Comparison of ENCODE assay signal across 1 cellular context in the genomic region with DNA sequence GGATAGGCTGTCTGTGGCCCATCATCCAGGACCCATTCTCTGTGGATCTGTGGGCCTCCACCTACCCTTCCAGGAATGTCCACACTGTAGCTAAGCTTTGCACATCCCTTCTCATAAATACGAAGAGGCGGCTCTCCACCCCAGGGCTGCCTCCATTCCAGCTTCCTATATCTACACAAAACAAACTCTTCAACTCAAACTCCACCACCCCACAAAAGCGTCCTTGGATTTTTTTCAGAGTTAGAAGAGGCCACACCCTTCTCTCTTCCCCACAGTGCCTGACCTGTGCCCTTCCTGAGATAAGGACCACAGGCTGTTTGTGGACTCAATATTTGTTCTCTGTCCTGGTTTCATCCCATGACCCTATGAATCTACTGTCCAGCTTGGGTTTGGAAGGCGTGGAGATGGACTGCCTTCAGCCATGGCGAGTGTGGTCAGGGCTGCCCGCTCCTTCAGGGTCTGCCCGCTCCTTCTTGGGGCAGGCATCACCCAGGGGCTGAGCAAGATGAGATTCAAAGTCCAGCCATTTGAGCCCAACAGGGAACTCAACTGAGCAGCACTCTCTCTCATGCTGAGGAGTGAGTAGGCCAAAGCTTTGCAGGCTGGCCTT.
TF ChIP-seq lines count a peak whose summit lies in the region.

No MANE protein-coding gene starts in this region.

TF ChIP-seq in HepG2, 621 proteins besides CTCF, POLR2A, EP300 and RAD21 (continued from another document and continues in another):
- peak; percentile 67 for TF ChIP-seq ZNF770 (CRISPR knock-in tag; IDR thresholded peaks at IDR 0.05)
- TF ChIP-seq ZNF362 (CRISPR knock-in tag; IDR thresholded peaks at IDR 0.05; ENCODE audit: borderline replicate concordance), result peak; percentile 99
- no peak; the same call in 1 of the 2 replicates for TF ChIP-seq SIX4 (CRISPR knock-in tag; IDR thresholded peaks at IDR 0.05)
- TF ChIP-seq CEBPB (IDR thresholded peaks at IDR 0.05; ENCODE audit: borderline replicate concordance, low read depth, low read length), result no peak
- TF ChIP-seq NR2F6 (IDR thresholded peaks at IDR 0.05), result peak; percentile 97
- TF ChIP-seq NR2F6 (CRISPR knock-in tag; IDR thresholded peaks at IDR 0.05), result peak; percentile 98
- TF ChIP-seq POLR2G (IDR thresholded peaks at IDR 0.05; ENCODE audit: low read depth, low read length), result peak; percentile 72
- TF ChIP-seq ELF4 (CRISPR knock-in tag; IDR thresholded peaks at IDR 0.05; ENCODE audit: borderline replicate concordance), result 0 out of 2 replicates have a peak, but pooled peaks have one; percentile 30
- TF ChIP-seq ZBTB7B (CRISPR knock-in tag; IDR thresholded peaks at IDR 0.05), result peak; percentile 34; the same call in 1 of the 2 replicates
- TF ChIP-seq, protein P1, sequence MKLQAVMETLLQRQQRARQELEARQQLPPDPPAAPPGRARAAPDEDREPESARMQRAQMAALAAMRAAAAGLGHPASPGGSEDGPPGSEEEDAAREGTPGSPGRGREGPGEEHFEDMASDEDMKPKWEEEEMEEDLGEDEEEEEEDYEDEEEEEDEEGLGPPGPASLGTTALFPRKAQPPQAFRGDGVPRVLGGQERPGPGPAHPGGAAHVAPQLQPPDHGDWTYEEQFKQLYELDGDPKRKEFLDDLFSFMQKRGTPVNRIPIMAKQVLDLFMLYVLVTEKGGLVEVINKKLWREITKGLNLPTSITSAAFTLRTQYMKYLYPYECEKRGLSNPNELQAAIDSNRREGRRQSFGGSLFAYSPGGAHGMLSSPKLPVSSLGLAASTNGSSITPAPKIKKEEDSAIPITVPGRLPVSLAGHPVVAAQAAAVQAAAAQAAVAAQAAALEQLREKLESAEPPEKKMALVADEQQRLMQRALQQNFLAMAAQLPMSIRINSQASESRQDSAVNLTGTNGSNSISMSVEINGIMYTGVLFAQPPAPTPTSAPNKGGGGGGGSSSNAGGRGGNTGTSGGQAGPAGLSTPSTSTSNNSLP (IDR thresholded peaks at IDR 0.05; ENCODE audit: low read depth, low read length), result no peak
- peak; percentile 70 for TF ChIP-seq TCF7 (IDR thresholded peaks at IDR 0.05; ENCODE audit: low read depth)
- TF ChIP-seq, protein P2, sequence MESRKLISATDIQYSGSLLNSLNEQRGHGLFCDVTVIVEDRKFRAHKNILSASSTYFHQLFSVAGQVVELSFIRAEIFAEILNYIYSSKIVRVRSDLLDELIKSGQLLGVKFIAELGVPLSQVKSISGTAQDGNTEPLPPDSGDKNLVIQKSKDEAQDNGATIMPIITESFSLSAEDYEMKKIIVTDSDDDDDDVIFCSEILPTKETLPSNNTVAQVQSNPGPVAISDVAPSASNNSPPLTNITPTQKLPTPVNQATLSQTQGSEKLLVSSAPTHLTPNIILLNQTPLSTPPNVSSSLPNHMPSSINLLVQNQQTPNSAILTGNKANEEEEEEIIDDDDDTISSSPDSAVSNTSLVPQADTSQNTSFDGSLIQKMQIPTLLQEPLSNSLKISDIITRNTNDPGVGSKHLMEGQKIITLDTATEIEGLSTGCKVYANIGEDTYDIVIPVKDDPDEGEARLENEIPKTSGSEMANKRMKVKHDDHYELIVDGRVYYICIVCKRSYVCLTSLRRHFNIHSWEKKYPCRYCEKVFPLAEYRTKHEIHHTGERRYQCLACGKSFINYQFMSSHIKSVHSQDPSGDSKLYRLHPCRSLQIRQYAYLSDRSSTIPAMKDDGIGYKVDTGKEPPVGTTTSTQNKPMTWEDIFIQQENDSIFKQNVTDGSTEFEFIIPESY (CRISPR knock-in tag; IDR thresholded peaks at IDR 0.05), result peak; percentile 44; the same call in 1 of the 2 replicates
- TF ChIP-seq RERE (CRISPR knock-in tag; IDR thresholded peaks at IDR 0.05; ENCODE audit: low read depth), result peak; percentile 51; the same call in 1 of the 2 replicates
- TF ChIP-seq SIX1 (CRISPR knock-in tag; IDR thresholded peaks at IDR 0.05; ENCODE audit: borderline replicate concordance), result peak; percentile 63; the same call in 1 of the 2 replicates
- TF ChIP-seq ZNF564 (CRISPR knock-in tag; IDR thresholded peaks at IDR 0.05), result peak; percentile 51; the same call in 1 of the 2 replicates
- TF ChIP-seq MIXL1 (CRISPR knock-in tag; IDR thresholded peaks at IDR 0.05), result peak; percentile 34; the same call in 1 of the 2 replicates
- TF ChIP-seq, protein P3, sequence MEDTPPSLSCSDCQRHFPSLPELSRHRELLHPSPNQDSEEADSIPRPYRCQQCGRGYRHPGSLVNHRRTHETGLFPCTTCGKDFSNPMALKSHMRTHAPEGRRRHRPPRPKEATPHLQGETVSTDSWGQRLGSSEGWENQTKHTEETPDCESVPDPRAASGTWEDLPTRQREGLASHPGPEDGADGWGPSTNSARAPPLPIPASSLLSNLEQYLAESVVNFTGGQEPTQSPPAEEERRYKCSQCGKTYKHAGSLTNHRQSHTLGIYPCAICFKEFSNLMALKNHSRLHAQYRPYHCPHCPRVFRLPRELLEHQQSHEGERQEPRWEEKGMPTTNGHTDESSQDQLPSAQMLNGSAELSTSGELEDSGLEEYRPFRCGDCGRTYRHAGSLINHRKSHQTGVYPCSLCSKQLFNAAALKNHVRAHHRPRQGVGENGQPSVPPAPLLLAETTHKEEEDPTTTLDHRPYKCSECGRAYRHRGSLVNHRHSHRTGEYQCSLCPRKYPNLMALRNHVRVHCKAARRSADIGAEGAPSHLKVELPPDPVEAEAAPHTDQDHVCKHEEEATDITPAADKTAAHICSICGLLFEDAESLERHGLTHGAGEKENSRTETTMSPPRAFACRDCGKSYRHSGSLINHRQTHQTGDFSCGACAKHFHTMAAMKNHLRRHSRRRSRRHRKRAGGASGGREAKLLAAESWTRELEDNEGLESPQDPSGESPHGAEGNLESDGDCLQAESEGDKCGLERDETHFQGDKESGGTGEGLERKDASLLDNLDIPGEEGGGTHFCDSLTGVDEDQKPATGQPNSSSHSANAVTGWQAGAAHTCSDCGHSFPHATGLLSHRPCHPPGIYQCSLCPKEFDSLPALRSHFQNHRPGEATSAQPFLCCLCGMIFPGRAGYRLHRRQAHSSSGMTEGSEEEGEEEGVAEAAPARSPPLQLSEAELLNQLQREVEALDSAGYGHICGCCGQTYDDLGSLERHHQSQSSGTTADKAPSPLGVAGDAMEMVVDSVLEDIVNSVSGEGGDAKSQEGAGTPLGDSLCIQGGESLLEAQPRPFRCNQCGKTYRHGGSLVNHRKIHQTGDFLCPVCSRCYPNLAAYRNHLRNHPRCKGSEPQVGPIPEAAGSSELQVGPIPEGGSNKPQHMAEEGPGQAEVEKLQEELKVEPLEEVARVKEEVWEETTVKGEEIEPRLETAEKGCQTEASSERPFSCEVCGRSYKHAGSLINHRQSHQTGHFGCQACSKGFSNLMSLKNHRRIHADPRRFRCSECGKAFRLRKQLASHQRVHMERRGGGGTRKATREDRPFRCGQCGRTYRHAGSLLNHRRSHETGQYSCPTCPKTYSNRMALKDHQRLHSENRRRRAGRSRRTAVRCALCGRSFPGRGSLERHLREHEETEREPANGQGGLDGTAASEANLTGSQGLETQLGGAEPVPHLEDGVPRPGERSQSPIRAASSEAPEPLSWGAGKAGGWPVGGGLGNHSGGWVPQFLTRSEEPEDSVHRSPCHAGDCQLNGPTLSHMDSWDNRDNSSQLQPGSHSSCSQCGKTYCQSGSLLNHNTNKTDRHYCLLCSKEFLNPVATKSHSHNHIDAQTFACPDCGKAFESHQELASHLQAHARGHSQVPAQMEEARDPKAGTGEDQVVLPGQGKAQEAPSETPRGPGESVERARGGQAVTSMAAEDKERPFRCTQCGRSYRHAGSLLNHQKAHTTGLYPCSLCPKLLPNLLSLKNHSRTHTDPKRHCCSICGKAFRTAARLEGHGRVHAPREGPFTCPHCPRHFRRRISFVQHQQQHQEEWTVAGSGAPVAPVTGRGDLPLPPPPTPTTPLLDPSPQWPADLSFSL (CRISPR knock-in tag; IDR thresholded peaks at IDR 0.05), result peak; percentile 21; the same call in 1 of the 2 replicates
- TF ChIP-seq, protein P4, sequence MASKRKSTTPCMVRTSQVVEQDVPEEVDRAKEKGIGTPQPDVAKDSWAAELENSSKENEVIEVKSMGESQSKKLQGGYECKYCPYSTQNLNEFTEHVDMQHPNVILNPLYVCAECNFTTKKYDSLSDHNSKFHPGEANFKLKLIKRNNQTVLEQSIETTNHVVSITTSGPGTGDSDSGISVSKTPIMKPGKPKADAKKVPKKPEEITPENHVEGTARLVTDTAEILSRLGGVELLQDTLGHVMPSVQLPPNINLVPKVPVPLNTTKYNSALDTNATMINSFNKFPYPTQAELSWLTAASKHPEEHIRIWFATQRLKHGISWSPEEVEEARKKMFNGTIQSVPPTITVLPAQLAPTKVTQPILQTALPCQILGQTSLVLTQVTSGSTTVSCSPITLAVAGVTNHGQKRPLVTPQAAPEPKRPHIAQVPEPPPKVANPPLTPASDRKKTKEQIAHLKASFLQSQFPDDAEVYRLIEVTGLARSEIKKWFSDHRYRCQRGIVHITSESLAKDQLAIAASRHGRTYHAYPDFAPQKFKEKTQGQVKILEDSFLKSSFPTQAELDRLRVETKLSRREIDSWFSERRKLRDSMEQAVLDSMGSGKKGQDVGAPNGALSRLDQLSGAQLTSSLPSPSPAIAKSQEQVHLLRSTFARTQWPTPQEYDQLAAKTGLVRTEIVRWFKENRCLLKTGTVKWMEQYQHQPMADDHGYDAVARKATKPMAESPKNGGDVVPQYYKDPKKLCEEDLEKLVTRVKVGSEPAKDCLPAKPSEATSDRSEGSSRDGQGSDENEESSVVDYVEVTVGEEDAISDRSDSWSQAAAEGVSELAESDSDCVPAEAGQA (IDR thresholded peaks at IDR 0.05; ENCODE audit: low read depth), result 0 out of 2 replicates have a peak, but pooled peaks have one; percentile 28
- TF ChIP-seq, protein P4 (CRISPR knock-in tag; IDR thresholded peaks at IDR 0.05; ENCODE audit: borderline replicate concordance), result no peak
